In the genomic region with DNA sequence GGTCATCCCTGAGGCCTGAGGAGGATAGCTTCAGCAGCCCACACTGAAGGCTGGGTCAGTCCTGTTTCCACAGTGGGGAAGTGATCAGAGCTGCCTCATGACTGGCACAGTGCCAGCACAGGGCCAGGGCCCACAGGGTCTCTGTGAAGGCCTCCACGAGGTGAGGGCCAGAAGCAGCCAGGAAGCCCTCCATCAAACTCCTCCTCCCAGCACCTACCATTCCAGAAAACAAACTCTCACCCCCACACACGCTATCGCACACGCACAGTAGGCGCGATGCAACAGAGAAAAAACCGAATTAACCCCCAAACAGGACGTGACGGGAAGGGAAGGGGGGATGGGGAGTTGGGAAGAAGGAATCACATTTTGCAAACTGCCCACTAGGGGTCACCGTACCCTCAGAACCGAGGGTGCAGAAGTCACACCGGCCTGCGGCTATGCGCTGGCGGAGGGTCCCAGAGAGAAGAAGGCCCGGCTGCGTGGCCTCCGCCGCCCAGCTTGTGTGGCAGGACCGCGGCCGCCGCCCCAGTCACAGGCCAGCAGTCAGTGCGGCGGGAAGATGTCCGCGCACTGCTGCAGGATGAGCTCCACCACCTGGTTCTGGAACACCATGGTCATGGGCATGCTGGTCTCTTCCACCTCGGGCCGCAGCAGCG, we compare ENCODE assay signal across 8 cellular contexts. TPM values are rescaled to one million over a fixed set of nuclear protein-coding genes. Genes with fewer than 3 reads are reported as not detected.
DNase-seq lines count a peak whose midpoint lies in the region; ATAC-seq and TF ChIP-seq lines count a peak whose summit lies in the region.

No MANE protein-coding gene starts in this region.

- H3K4me2 ChIP-seq in GM23338 (peak overlapping the region; percentile 69), neural progenitor cell (no peak overlapping the region)

- H3K79me2 ChIP-seq in GM23338 (replicated peaks; ENCODE audit: insufficient read depth) (no peaks in the 10 kb centered on the region), neural progenitor cell (ENCODE audit: low read depth) (no peaks in the 10 kb centered on the region)

- H2AFZ ChIP-seq in GM23338 (peak overlapping the region; percentile 89), neural progenitor cell (replicated peaks) (peak overlapping the region; percentile 93)

- peak; percentile 87 for ATAC-seq in GM23338
- ATAC-seq in GM19324 (IDR thresholded peaks at IDR 0.05; ENCODE audit: low FRiP score, unreplicated experiment) = no peak
- no peak for ATAC-seq in HG03565 (IDR thresholded peaks at IDR 0.05; ENCODE audit: unreplicated experiment)

- H3K27me3 Mint-ChIP-seq in GM23338 (ENCODE audit: insufficient read depth, low read depth, poor library complexity) (peaks cover 21% of the 10 kb centered on the region), neural progenitor cell (ENCODE audit: insufficient read depth, low read depth) (peaks cover 7% of the 10 kb centered on the region)
- H3K27me3 Mint-ChIP-seq in activated T-cell treated with anti-CD3 and anti-CD28 coated beads, Interleukin-2, amount 50 U/mL, for 24 hours = no peaks in the 10 kb centered on the region

- H4K20me1 ChIP-seq in GM23338 (replicated peaks; ENCODE audit: insufficient read depth) (no peaks in the 10 kb centered on the region), neural progenitor cell (ENCODE audit: low read depth) (no peaks in the 10 kb centered on the region)

- H3K27ac Mint-ChIP-seq in GM23338 = no peak overlapping the region
- H3K27ac Mint-ChIP-seq in activated T-cell treated with anti-CD3 and anti-CD28 coated beads, Interleukin-2, amount 50 U/mL, for 24 hours = no peak overlapping the region
- H3K27ac Mint-ChIP-seq in neural progenitor cell = peak overlapping the region; percentile 94

- H3K36me3 ChIP-seq in GM23338 (ENCODE audit: insufficient read depth) = no peaks in the 10 kb centered on the region
- no peaks in the 10 kb centered on the region for H3K36me3 ChIP-seq in neural progenitor cell

- TF ChIP-seq CTCF in AG10803 (conservative IDR thresholded peaks at IDR 0.05; ENCODE audit: low read length) (peak; percentile 72), GM23338 (conservative IDR thresholded peaks at IDR 0.05; ENCODE audit: low read depth in 2 of 2) (peak; percentile 68 to 97), neural progenitor cell (IDR thresholded peaks at IDR 0.05) (peak; percentile 83)

- H3K4me1 ChIP-seq in GM23338 (ENCODE audit: insufficient read depth) = peaks cover 6% of the 10 kb centered on the region; the same call in 1 of the 2 replicates
- no peaks in the 10 kb centered on the region for H3K4me1 ChIP-seq in neural progenitor cell

- H3K27ac ChIP-seq in GM23338 (ENCODE audit: low read depth) (no peak overlapping the region), neural progenitor cell (no peak overlapping the region)

- H3K4me3 Mint-ChIP-seq in GM23338 (peak overlapping the region; percentile 40; the same call in 2 of the 3 replicates), neural progenitor cell (no peak overlapping the region)
- H3K4me3 Mint-ChIP-seq in activated T-cell treated with anti-CD3 and anti-CD28 coated beads, Interleukin-2, amount 50 U/mL, for 24 hours = no peak overlapping the region

- H3K27me3 ChIP-seq in GM23338 (ENCODE audit: insufficient read depth) = no peaks in the 10 kb centered on the region
- H3K27me3 ChIP-seq in neural progenitor cell = no peaks in the 10 kb centered on the region

- H3F3A ChIP-seq in GM23338 (replicated peaks; ENCODE audit: low read depth) (no peaks in the 10 kb centered on the region), neural progenitor cell (ENCODE audit: low read depth) (no peaks in the 10 kb centered on the region)

- H3K36me3 Mint-ChIP-seq in GM23338 (ENCODE audit: low read depth) = peaks cover 8% of the 10 kb centered on the region; the same call in 2 of the 3 replicates
- peaks cover 55% of the 10 kb centered on the region for H3K36me3 Mint-ChIP-seq in activated T-cell treated with anti-CD3 and anti-CD28 coated beads, Interleukin-2, amount 50 U/mL, for 24 hours (ENCODE audit: low read depth)
- no peaks in the 10 kb centered on the region for H3K36me3 Mint-ChIP-seq in neural progenitor cell

- H3K9ac ChIP-seq in neural progenitor cell = no peak overlapping the region

- H3K4me3 ChIP-seq in AG10803 (ENCODE audit: low read length) (peak overlapping the region; percentile 24), GM23338 (peak overlapping the region; percentile 40; the same call in 1 of the 2 replicates), neural progenitor cell (no peak overlapping the region)

- H3K4me1 Mint-ChIP-seq in GM23338 = peaks cover 3% of the 10 kb centered on the region
- H3K4me1 Mint-ChIP-seq in activated T-cell treated with anti-CD3 and anti-CD28 coated beads, Interleukin-2, amount 50 U/mL, for 24 hours (ENCODE audit: low read depth) = no peaks in the 10 kb centered on the region
- peaks cover 18% of the 10 kb centered on the region for H3K4me1 Mint-ChIP-seq in neural progenitor cell

- H3K9me3 ChIP-seq in neural progenitor cell (ENCODE audit: low read depth) = no peaks in the 10 kb centered on the region

- H3K9me2 ChIP-seq in GM23338 (ENCODE audit: insufficient read depth) = no peaks in the 10 kb centered on the region

- DNase-seq in AG10803 (ENCODE audit: low read depth) = peak; percentile 79
- DNase-seq in GM23338 (ENCODE audit: low spot score) = peak; percentile 97
- peak; percentile 9 for DNase-seq in NCI-H774 (lab: John Stamatoyannopoulos, UW)
- DNase-seq in activated T-cell treated with anti-CD3 and anti-CD28 coated beads, Interleukin-2, amount 50 U/mL, for 24 hours = peak; percentile 55
- peak; percentile 75 for DNase-seq in foreskin melanocyte
- peak; percentile 94 for DNase-seq in neural progenitor cell (ENCODE audit: low spot score)

- H3K9me3 Mint-ChIP-seq in GM23338 (no peaks in the 10 kb centered on the region), neural progenitor cell (no peaks in the 10 kb centered on the region)
- no peaks in the 10 kb centered on the region for H3K9me3 Mint-ChIP-seq in activated T-cell treated with anti-CD3 and anti-CD28 coated beads, Interleukin-2, amount 50 U/mL, for 24 hours

TF ChIP-seq in GM23338, 12 proteins besides CTCF, POLR2A, EP300 and RAD21:
- TF ChIP-seq ZNF114 (CRISPR knock-in tag; IDR thresholded peaks at IDR 0.05) (no peak), POLR2AphosphoS5 (IDR thresholded peaks at IDR 0.05; ENCODE audit: low read depth) (0 out of 2 replicates have a peak, but pooled peaks have one; percentile 24), CREB1 (CRISPR knock-in tag; IDR thresholded peaks at IDR 0.05; ENCODE audit: low read depth) (peak; percentile 79), STAT1 (IDR thresholded peaks at IDR 0.05; ENCODE audit: unreplicated experiment) (no peak)
- TF ChIP-seq, protein P1, sequence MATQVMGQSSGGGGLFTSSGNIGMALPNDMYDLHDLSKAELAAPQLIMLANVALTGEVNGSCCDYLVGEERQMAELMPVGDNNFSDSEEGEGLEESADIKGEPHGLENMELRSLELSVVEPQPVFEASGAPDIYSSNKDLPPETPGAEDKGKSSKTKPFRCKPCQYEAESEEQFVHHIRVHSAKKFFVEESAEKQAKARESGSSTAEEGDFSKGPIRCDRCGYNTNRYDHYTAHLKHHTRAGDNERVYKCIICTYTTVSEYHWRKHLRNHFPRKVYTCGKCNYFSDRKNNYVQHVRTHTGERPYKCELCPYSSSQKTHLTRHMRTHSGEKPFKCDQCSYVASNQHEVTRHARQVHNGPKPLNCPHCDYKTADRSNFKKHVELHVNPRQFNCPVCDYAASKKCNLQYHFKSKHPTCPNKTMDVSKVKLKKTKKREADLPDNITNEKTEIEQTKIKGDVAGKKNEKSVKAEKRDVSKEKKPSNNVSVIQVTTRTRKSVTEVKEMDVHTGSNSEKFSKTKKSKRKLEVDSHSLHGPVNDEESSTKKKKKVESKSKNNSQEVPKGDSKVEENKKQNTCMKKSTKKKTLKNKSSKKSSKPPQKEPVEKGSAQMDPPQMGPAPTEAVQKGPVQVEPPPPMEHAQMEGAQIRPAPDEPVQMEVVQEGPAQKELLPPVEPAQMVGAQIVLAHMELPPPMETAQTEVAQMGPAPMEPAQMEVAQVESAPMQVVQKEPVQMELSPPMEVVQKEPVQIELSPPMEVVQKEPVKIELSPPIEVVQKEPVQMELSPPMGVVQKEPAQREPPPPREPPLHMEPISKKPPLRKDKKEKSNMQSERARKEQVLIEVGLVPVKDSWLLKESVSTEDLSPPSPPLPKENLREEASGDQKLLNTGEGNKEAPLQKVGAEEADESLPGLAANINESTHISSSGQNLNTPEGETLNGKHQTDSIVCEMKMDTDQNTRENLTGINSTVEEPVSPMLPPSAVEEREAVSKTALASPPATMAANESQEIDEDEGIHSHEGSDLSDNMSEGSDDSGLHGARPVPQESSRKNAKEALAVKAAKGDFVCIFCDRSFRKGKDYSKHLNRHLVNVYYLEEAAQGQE (IDR thresholded peaks at IDR 0.05; ENCODE audit: unreplicated experiment) = no peak
- TF ChIP-seq, protein P2, sequence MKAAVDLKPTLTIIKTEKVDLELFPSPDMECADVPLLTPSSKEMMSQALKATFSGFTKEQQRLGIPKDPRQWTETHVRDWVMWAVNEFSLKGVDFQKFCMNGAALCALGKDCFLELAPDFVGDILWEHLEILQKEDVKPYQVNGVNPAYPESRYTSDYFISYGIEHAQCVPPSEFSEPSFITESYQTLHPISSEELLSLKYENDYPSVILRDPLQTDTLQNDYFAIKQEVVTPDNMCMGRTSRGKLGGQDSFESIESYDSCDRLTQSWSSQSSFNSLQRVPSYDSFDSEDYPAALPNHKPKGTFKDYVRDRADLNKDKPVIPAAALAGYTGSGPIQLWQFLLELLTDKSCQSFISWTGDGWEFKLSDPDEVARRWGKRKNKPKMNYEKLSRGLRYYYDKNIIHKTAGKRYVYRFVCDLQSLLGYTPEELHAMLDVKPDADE (IDR thresholded peaks at IDR 0.05) = no peak

RNA-seq across cellular contexts. Expression of a gene that starts 37.6 kb away (rescaled TPM):
- 14.3 and 17.7 TPM in 2 replicates for total RNA-seq in GM23338 (2014; rRNA removed; shearing (Covaris generic))
- polyA plus RNA-seq in GM23338 (2016; fragmentation: Nextera tagmentation; extraction: Ambion mirVana) = 5.3 and 5.9 TPM in 2 replicates
- 1.0 and 3.0 TPM in 2 replicates for total RNA-seq in neural progenitor cell (ENCODE audit: low replicate concordance)

Comparison
In these comparisons a context has a peak if more than half of its experiments do, and no peak if none do; other contexts are left out.
1. DNase-seq: peak in every context shown above with its lines; median percentile 97 in GM23338; 94 in neural progenitor cell; 79 in AG10803; 75 in foreskin melanocyte; 55 in activated T-cell treated with anti-CD3 and anti-CD28 coated beads, Interleukin-2, amount 50 U/mL, for 24 hours; 9 in NCI-H774.